ENCODE assay signal across 1 cellular context in genomic region chr11:1041149-1041467, GRCh38.
TF ChIP-seq lines count a peak whose summit lies in the region.

No MANE protein-coding gene starts in this region.

TF ChIP-seq in H1, 55 proteins besides CTCF, POLR2A, EP300 and RAD21:
- TF ChIP-seq TAF1 (IDR thresholded peaks at IDR 0.05; ENCODE audit: low read depth, low read length): no peak
- no peak for TF ChIP-seq KDM1A (IDR thresholded peaks at IDR 0.05; ENCODE audit: borderline replicate concordance, low read length)
- TF ChIP-seq POU5F1 (IDR thresholded peaks at IDR 0.05; ENCODE audit: low read depth, low read length): no peak
- no peak for TF ChIP-seq CREB1 (IDR thresholded peaks at IDR 0.05)
- TF ChIP-seq ATF3 (IDR thresholded peaks at IDR 0.05; ENCODE audit: insufficient read depth, low read depth, low read length): no peak
- TF ChIP-seq TBP (IDR thresholded peaks at IDR 0.05; ENCODE audit: low read depth, low read length): no peak
- TF ChIP-seq HDAC2 (IDR thresholded peaks at IDR 0.05; ENCODE audit: borderline replicate concordance in 1 of 2, low read depth in 2 of 2, low read length in 2 of 2): no peak
- TF ChIP-seq POLR2AphosphoS5 (IDR thresholded peaks at IDR 0.05; ENCODE audit: low read depth, low read length): no peak
